Comparison of ENCODE assay signal across 21 cellular contexts in the genomic region with DNA sequence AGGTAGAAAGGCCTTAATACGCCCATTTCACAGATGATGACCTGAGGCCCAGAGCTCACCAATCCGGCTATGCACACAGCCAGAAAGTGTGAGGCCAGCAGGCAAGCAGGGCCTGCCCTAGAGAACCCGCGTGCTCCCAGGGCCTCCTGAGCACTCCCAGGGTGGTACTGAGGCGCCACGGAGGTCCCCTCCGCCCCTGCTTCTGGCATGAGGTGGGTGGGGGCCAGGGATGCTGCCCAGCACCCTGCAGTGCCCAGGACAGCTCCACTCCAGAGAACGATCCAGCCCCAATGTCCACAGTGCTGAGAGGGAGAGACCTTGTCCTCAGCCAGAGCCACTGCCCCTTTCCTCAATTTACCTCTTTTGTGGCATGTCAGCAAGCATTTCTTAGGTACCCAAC. TPM values are rescaled to one million over a fixed set of nuclear protein-coding genes. Genes with fewer than 3 reads are reported as not detected.
DNase-seq lines count a peak whose midpoint lies in the region; ATAC-seq and TF ChIP-seq lines count a peak whose summit lies in the region.
"Had no signal": no experiment of that assay in that cellular context is flagged by ENCODE, and none has a peak within 500 bp of the region (broad histone marks: within the 10 kb centered on the region; RNA-seq: fewer than 3 reads in every experiment).

No MANE protein-coding gene starts in this region.

- DNase-seq in heart right ventricle (no peak), cardiac septum (ENCODE audit: low spot score) (no peak), omental fat pad (ENCODE audit: low spot score) (no peak), substantia nigra (lab: John Stamatoyannopoulos, UW) (no peak), NCI-H146 treated with DMSO at 0.1 percent for 48 hours (lab: John Stamatoyannopoulos, UW; ENCODE audit: unreplicated experiment) (no peak)
- DNase-seq: 8988T; CD8-positive, alpha-beta memory T cell; DMS53; EL; GF-D8; IMR-90; Karpas-422; NCI-H1694 treated with DMSO at 0.1 percent for 48 hours; NCI-H446; NCI-H526; Peyer's patch; SJCRH30 had no signal

- H3K36me3 ChIP-seq in heart right ventricle: peaks cover 0 to 50% (median 38%) of the 10 kb centered on the region in 9 donors

- no peak for TF ChIP-seq CTCF in heart right ventricle (IDR thresholded peaks at IDR 0.05)
- TF ChIP-seq CTCF in omental fat pad (IDR thresholded peaks at IDR 0.05): no peak

- no peak overlapping the region for H3K4me3 ChIP-seq in heart right ventricle
- H3K4me3 ChIP-seq: Peyer's patch, SJCRH30 had no signal

- intact Hi-C loops in heart right ventricle (cut with DNase I) (no loop called here), cardiac septum (cut with DNase I) (no loop called here)

- no peaks in the 10 kb centered on the region for H3K9me3 ChIP-seq in heart right ventricle
- H3K9me3 ChIP-seq: Peyer's patch, SJCRH30 had no signal

- 88 to 95% methylated on average over 8 of the region's 8 CpGs for WGBS in heart right ventricle, 2 donors

- peak in 1 of 8 donors; percentile 15 for ATAC-seq in heart right ventricle
- ATAC-seq in omental fat pad (ENCODE audit: low FRiP score): peak; percentile 23
- ATAC-seq in GM18873 (IDR thresholded peaks at IDR 0.05; ENCODE audit: low FRiP score, unreplicated experiment): no peak

- no peaks in the 10 kb centered on the region for H3K27me3 ChIP-seq in heart right ventricle
- H3K27me3 ChIP-seq: Peyer's patch, SJCRH30 had no signal

- H3K27ac ChIP-seq in heart right ventricle: peak overlapping the region in 6 of 10 donors; percentile 33 to 94 (median 57)
- H3K27ac ChIP-seq in angular gyrus (ENCODE audit: low read depth, low read length): peak overlapping the region; percentile 30
- H3K27ac ChIP-seq in substantia nigra (ENCODE audit: low read depth, low read length, poor library complexity, severe bottlenecking): peak overlapping the region; percentile 35
- H3K27ac ChIP-seq: C4-2B, Peyer's patch, SJCRH30 had no signal

- H3K4me1 ChIP-seq in heart right ventricle: peaks cover 15 to 50% (median 36%) of the 10 kb centered on the region in 9 donors
- H3K4me1 ChIP-seq: SJCRH30 had no signal

RNA-seq across cellular contexts. Expression of a gene that starts 13.9 kb away (rescaled TPM):
- total RNA-seq in heart right ventricle (10 to 100 TPM; 52.6 to 84.9 (median 64.6) TPM), cardiac septum (54.1 TPM), omental fat pad (10 to 100 TPM; 32.7 to 50.4 (median 36.7) TPM)
- polyA plus RNA-seq in heart right ventricle: 100 to 1,000 TPM in 1 of 2 donors, 10 to 100 TPM in 1; 90.2 to 102 TPM

RNA-seq across cellular contexts. Expression of a gene that starts 16.1 kb away (rescaled TPM):
- total RNA-seq in heart right ventricle (10 to 100 TPM; 37.5 to 72.5 (median 41.2) TPM), cardiac septum (34.6 TPM), omental fat pad (10 to 100 TPM; 27.4 to 50.2 (median 31.9) TPM)
- polyA plus RNA-seq in heart right ventricle: 10 to 100 TPM; 84.1 to 85.3 TPM

RNA-seq across cellular contexts. Expression of a gene that starts 29.4 kb away (rescaled TPM):
- total RNA-seq in heart right ventricle (10 to 100 TPM; 16.5 to 27.7 (median 21.6) TPM), cardiac septum (17.9 TPM), omental fat pad (10 to 100 TPM; 26.0 to 38.0 (median 28.6) TPM)
- 10 to 100 TPM; 26.1 to 66.8 TPM for polyA plus RNA-seq in heart right ventricle

RNA-seq across cellular contexts. Expression of a gene that starts 48.0 kb away (rescaled TPM):
- total RNA-seq in heart right ventricle (100 to 1,000 TPM; 104 to 381 (median 184) TPM), cardiac septum (113 TPM), omental fat pad (1 to 10 TPM in 3 of 4 donors, under 1 TPM in 1; 0.32 to 4.8 (median 2.8) TPM)
- 100 to 1,000 TPM in 1 of 2 donors, 10 to 100 TPM in 1; 63.7 to 107 TPM for polyA plus RNA-seq in heart right ventricle
- total RNA-seq: OCI-LY7, SJCRH30 had no signal
- polyA plus RNA-seq: CD8-positive, alpha-beta memory T cell had no signal

RNA-seq across cellular contexts. Expression of a gene that starts 50.5 kb away (rescaled TPM):
- total RNA-seq in heart right ventricle: 1 to 10 TPM; 3.1 to 5.6 (median 4.7) TPM
- 1 to 10 TPM in 1 of 2 donors, under 1 TPM in 1; 0.94 to 6.7 TPM for polyA plus RNA-seq in heart right ventricle
- total RNA-seq in cardiac septum: 5.6 TPM
- total RNA-seq in omental fat pad: 1 to 10 TPM in 3 of 4 donors, under 1 TPM in 1; 0.84 to 4.0 (median 3.1) TPM
